ENCODE assay signal across 22 cellular contexts in genomic region chrX:1025413-1025812, GRCh38.
DNase-seq lines count a peak whose midpoint lies in the region; ATAC-seq and TF ChIP-seq lines count a peak whose summit lies in the region.
"Had no signal": no experiment of that assay in that cellular context is flagged by ENCODE, and none has a peak within 500 bp of the region (broad histone marks: within the 10 kb centered on the region; RNA-seq: fewer than 3 reads in every experiment).

No MANE protein-coding gene starts in this region.

- CTCF ChIA-PET in activated naive CD4-positive, alpha-beta T cell treated with anti-CD3 and anti-CD28 coated beads, Interleukin-2, amount 10 ng/mL, durations not matched to agents 7 days and 5 days (lab: Charles Lee), result no interaction called here

- H3K27ac Mint-ChIP-seq in activated naive CD4-positive, alpha-beta T cell treated with anti-CD3 and anti-CD28 coated beads, Interleukin-2, amount 10 ng/mL, durations not matched to agents 7 days and 5 days, result no peak overlapping the region
- H3K27ac Mint-ChIP-seq: CD4-positive, alpha-beta memory T cell had no signal

- H4K20me1 ChIP-seq in BLaER1, result no peaks in the 10 kb centered on the region

- no peak overlapping the region for H3K9ac ChIP-seq in BLaER1
- H3K9ac ChIP-seq: KMS-11 had no signal

- no peak for TF ChIP-seq CTCF in HL-60 (IDR thresholded peaks at IDR 0.05; ENCODE audit: insufficient read depth, low read length)
- TF ChIP-seq CTCF in NB4 (IDR thresholded peaks at IDR 0.05; ENCODE audit: low read depth, low read length), result no peak

- no peak for ATAC-seq in HG03378 (IDR thresholded peaks at IDR 0.05; ENCODE audit: unreplicated experiment)
- ATAC-seq: SK-N-SH treated with all-trans-retinoic acid at 6 μM for 48 hours had no signal

- H3K9me3 Mint-ChIP-seq in activated naive CD4-positive, alpha-beta T cell treated with anti-CD3 and anti-CD28 coated beads, Interleukin-2, amount 10 ng/mL, durations not matched to agents 7 days and 5 days, result peaks cover 4% of the 10 kb centered on the region

- TF ChIP-seq POLR2A in NB4 (IDR thresholded peaks at IDR 0.05; ENCODE audit: extremely low read depth, insufficient read length), result no peak

- no peak overlapping the region for H3K4me3 Mint-ChIP-seq in activated naive CD4-positive, alpha-beta T cell treated with anti-CD3 and anti-CD28 coated beads, Interleukin-2, amount 10 ng/mL, durations not matched to agents 7 days and 5 days

- H3K27ac ChIP-seq in BLaER1, result peak overlapping the region; percentile 80
- H3K27ac ChIP-seq in HL-60 (replicated peaks), result peak overlapping the region; percentile 74
- H3K27ac ChIP-seq: SJCRH30 had no signal

- peaks cover 33% of the 10 kb centered on the region for H3K4me1 ChIP-seq in BLaER1
- H3K4me1 ChIP-seq: Caco-2, SJCRH30 had no signal

- no peaks in the 10 kb centered on the region for H3K36me3 ChIP-seq in BLaER1
- H3K36me3 ChIP-seq: SJCRH30 had no signal

- H3K27me3 ChIP-seq in BLaER1, result no peaks in the 10 kb centered on the region
- H3K27me3 ChIP-seq in HL-60 (ENCODE audit: insufficient read depth, poor library complexity, severe bottlenecking), result no peaks in the 10 kb centered on the region
- H3K27me3 ChIP-seq: SJCRH30 had no signal

- peaks cover 14% of the 10 kb centered on the region for H3K9me3 ChIP-seq in BLaER1
- H3K9me3 ChIP-seq: Caco-2, SJCRH30 had no signal

- H3K4me3 ChIP-seq in BLaER1, result no peak overlapping the region
- H3K4me3 ChIP-seq in HL-60 (replicated peaks; ENCODE audit: insufficient read depth, low read length), result no peak overlapping the region
- H3K4me3 ChIP-seq in NB4 (ENCODE audit: low read depth, low read length), result no peak overlapping the region
- H3K4me3 ChIP-seq: SJCRH30 had no signal

- peak overlapping the region; percentile 66 for H3K4me2 ChIP-seq in BLaER1

- peaks cover 26% of the 10 kb centered on the region for H3K4me1 Mint-ChIP-seq in activated naive CD4-positive, alpha-beta T cell treated with anti-CD3 and anti-CD28 coated beads, Interleukin-2, amount 10 ng/mL, durations not matched to agents 7 days and 5 days

- DNase-seq in HL-60 (ENCODE audit: low read depth in 1 of 2, low spot score in 1 of 2) (peak in 1 of 2 experiments; percentile 54), NB4 (ENCODE audit: low read depth) (peak; percentile 70), islet precursor cell (peak; percentile 14)
- DNase-seq in activated naive CD4-positive, alpha-beta T cell treated with anti-CD3 and anti-CD28 coated beads, Interleukin-2, amount 10 ng/mL, durations not matched to agents 7 days and 5 days, result no peak
- no peak for DNase-seq in activated T-cell treated with anti-CD3 and anti-CD28 coated beads, Interleukin-2, amount 50 U/mL, for 1 hour
- DNase-seq in activated CD4-positive, alpha-beta T cell treated with anti-CD3 and anti-CD28 coated beads for 48 hours, result no peak
- DNase-seq: Caco-2; CD4-positive, alpha-beta memory T cell; GF-D8; HCEC 1CT; IMR-90; MV-4-11; NCI-H1105 treated with DMSO at 0.1 percent for 48 hours; NCI-H146; NCI-H1930; NCI-H2107; NCI-H69; SJCRH30 had no signal

- H3K36me3 Mint-ChIP-seq in activated naive CD4-positive, alpha-beta T cell treated with anti-CD3 and anti-CD28 coated beads, Interleukin-2, amount 10 ng/mL, durations not matched to agents 7 days and 5 days, result no peaks in the 10 kb centered on the region
- H3K36me3 Mint-ChIP-seq: CD4-positive, alpha-beta memory T cell had no signal

- H3K27me3 Mint-ChIP-seq in activated naive CD4-positive, alpha-beta T cell treated with anti-CD3 and anti-CD28 coated beads, Interleukin-2, amount 10 ng/mL, durations not matched to agents 7 days and 5 days, result peaks cover 18% of the 10 kb centered on the region

Comparison
In these comparisons a context has a peak if more than half of its experiments do, and no peak if none do; other contexts are left out.
1. DNase-seq: peak in NB4 (single experiment) and islet precursor cell (single experiment); none in activated naive CD4-positive, alpha-beta T cell treated with anti-CD3 and anti-CD28 coated beads, Interleukin-2, amount 10 ng/mL, durations not matched to agents 7 days and 5 days (single experiment), activated T-cell treated with anti-CD3 and anti-CD28 coated beads, Interleukin-2, amount 50 U/mL, for 1 hour (single experiment) and activated CD4-positive, alpha-beta T cell treated with anti-CD3 and anti-CD28 coated beads for 48 hours (single experiment).